ENCODE assay signal across 16 cellular contexts in genomic region chr2:28419003-28419704, GRCh38. TPM values are rescaled to one million over a fixed set of nuclear protein-coding genes. Genes with fewer than 3 reads are reported as not detected.
DNase-seq lines count a peak whose midpoint lies in the region; ATAC-seq, FAIRE-seq and TF ChIP-seq lines count a peak whose summit lies in the region.
"Had no signal": no experiment of that assay in that cellular context is flagged by ENCODE, and none has a peak within 500 bp of the region (broad histone marks: within the 10 kb centered on the region; RNA-seq: fewer than 3 reads in every experiment).

No MANE protein-coding gene starts in this region.

- POLR2A ChIA-PET in GM12878 (lab: Charles Lee) = no interaction called here

- no peak for TF ChIP-seq POLR2A in GM12878 (IDR thresholded peaks at IDR 0.05; ENCODE audit: low read depth, low read length)

- TF ChIP-seq RAD21 in Ishikawa (IDR thresholded peaks at IDR 0.05; ENCODE audit: low read depth) (peak; percentile 24; the same call in 1 of the 2 replicates), GM12878 (IDR thresholded peaks at IDR 0.05; ENCODE audit: insufficient read depth, low read depth, low read length) (peak; percentile 53)

- H3K4me3 ChIP-seq in GM12878 = no peak overlapping the region
- H3K4me3 ChIP-seq in HAP-1 = no peak overlapping the region
- H3K4me3 ChIP-seq: SJSA1, skin epidermis, upper lobe of left lung had no signal

- no peak overlapping the region for H3K27ac ChIP-seq in GM12878 (ENCODE audit: control insufficient read depth, insufficient read depth)
- H3K27ac ChIP-seq: HL-60, SJSA1, upper lobe of left lung had no signal

- H3K27me3 ChIP-seq in GM12878 (replicated peaks in 1 of 2; ENCODE audit: control insufficient read depth in 2 of 2, insufficient read depth in 2 of 2, low read length in 1 of 2) (no peaks in the 10 kb centered on the region; a peak in 1 of 4 replicates), HAP-1 (ENCODE audit: low read depth) (no peaks in the 10 kb centered on the region)
- H3K27me3 ChIP-seq: SJSA1, upper lobe of left lung had no signal

- RAD21 ChIA-PET in GM12878 (lab: Charles Lee; ENCODE audit: unreplicated experiment) = interaction anchor here (0.7 kb wide), 1 partner anchor 715 kb away, joined by 4 read pairs; no protein-coding TSS in a partner anchor

- TF ChIP-seq EP300 in Ishikawa (IDR thresholded peaks at IDR 0.05; ENCODE audit: borderline replicate concordance) = no peak
- no peak for TF ChIP-seq EP300 in GM12878 (IDR thresholded peaks at IDR 0.05; ENCODE audit: borderline replicate concordance in 1 of 2, control insufficient read depth in 1 of 2, low read depth in 2 of 2, low read length in 2 of 2)

- 43% methylated on average over 6 of the region's 6 CpGs for WGBS in GM12878 (ENCODE audit: insufficient coverage, insufficient replicate concordance, low lambda C conversion rate, missing lambda C conversion rate)

- in situ Hi-C loops in GM12878 (cut with MboI) (no loop called here), HAP-1 (cut with MboI; ENCODE audit: low sequenced_read_pairs) (no loop called here)

- H3K9me3 ChIP-seq in GM12878 (replicated peaks; ENCODE audit: control insufficient read depth, insufficient read depth, low read length) (no peaks in the 10 kb centered on the region), HAP-1 (no peaks in the 10 kb centered on the region)
- H3K9me3 ChIP-seq: SJSA1, upper lobe of left lung had no signal

- intact Hi-C loops in GM12878 (cut with micrococcal nuclease; ENCODE audit: unreplicated experiment) = loop anchor here (1.0 kb wide), 1 partner anchor 716 kb away; no protein-coding TSS in a partner anchor

- ATAC-seq in GM12878 = peak; percentile 55

- peaks cover 3% of the 10 kb centered on the region for H3K27me3 Mint-ChIP-seq in nephron (ENCODE audit: low read depth)

- SMC1A ChIA-PET in GM12878 (lab: Charles Lee; ENCODE audit: uncharacterized antibody, unreplicated experiment) = interaction anchor here (1.0 to 1.4 kb wide), 2 partner anchors 665 to 696 kb away, joined by 3 to 5 read pairs; no protein-coding TSS in a partner anchor

- no peak overlapping the region for H3K4me2 ChIP-seq in GM12878 (ENCODE audit: control insufficient read depth, insufficient read depth)

- DNase-seq in SKM-1 treated with dmso at 0.1 percent for 144 hours (lab: John Stamatoyannopoulos, UW; ENCODE audit: unreplicated experiment) (peak; percentile 8), SKM-1 (lab: John Stamatoyannopoulos, UW; ENCODE audit: unreplicated experiment) (no peak), GM12878 (ENCODE audit: low read depth, low spot score) (no peak), HAP-1 (ENCODE audit: low spot score in 2 of 2) (no peak), NCI-H1417 (lab: John Stamatoyannopoulos, UW) (no peak)
- no peak for DNase-seq in stimulated activated CD8-positive, alpha-beta memory T cell treated with anti-CD3 and anti-CD28 coated beads, Interleukin-4, amount 100 ng/mL, for 48 hours
- DNase-seq: ACHN, activated gamma-delta T cell, DMS79 treated with DMSO at 0.1 percent for 48 hours, NCI-H510A, upper lobe of left lung had no signal

- TF ChIP-seq CTCF in GM12878 (IDR thresholded peaks at IDR 0.05 in 2 of 3, conservative IDR thresholded peaks at IDR 0.05 in 1 of 3; ENCODE audit: control insufficient read depth in 2 of 3, extremely low read depth in 1 of 3, insufficient read depth in 1 of 3, low read depth in 3 of 3, low read length in 3 of 3) (peak; percentile 5 to 40 (median 28); a peak in 3 of 6 replicates), nephron (IDR thresholded peaks at IDR 0.05; ENCODE audit: unreplicated experiment in 3 of 3) (no peak)

- H3K27ac Mint-ChIP-seq in nephron = peak overlapping the region in 2 of 3 experiments; percentile 49 to 89

- H2AFZ ChIP-seq in GM12878 (ENCODE audit: control insufficient read depth, low read depth, low read length) = no peak overlapping the region

- H4K20me1 ChIP-seq in GM12878 (ENCODE audit: control insufficient read depth, insufficient read depth) = no peaks in the 10 kb centered on the region

- CTCF ChIA-PET in GM12878 (lab: Yijun Ruan, JAX) = interaction anchor here (0.6 to 1.8 kb wide), 11 partner anchors 12 to 716 kb away, joined by 3 to 8 read pairs (median 3); no protein-coding TSS in a partner anchor

- H3K9me3 Mint-ChIP-seq in nephron = no peaks in the 10 kb centered on the region

- H3K4me1 ChIP-seq in GM12878 (ENCODE audit: control insufficient read depth, insufficient read depth, low read length) (no peaks in the 10 kb centered on the region), HAP-1 (no peaks in the 10 kb centered on the region)
- H3K4me1 ChIP-seq: SJSA1 had no signal

- no peaks in the 10 kb centered on the region for H3K36me3 Mint-ChIP-seq in nephron (ENCODE audit: low read depth)

- H3K79me2 ChIP-seq in GM12878 (ENCODE audit: control insufficient read depth, insufficient read depth, low read length) = no peaks in the 10 kb centered on the region

- H3K36me3 ChIP-seq in GM12878 (ENCODE audit: control insufficient read depth in 2 of 2, insufficient read depth in 2 of 2, low read length in 1 of 2) = no peaks in the 10 kb centered on the region
- H3K36me3 ChIP-seq in HAP-1 (replicated peaks) = no peaks in the 10 kb centered on the region

- peaks cover 17% of the 10 kb centered on the region for H3K4me1 Mint-ChIP-seq in nephron

- H3K9ac ChIP-seq in GM12878 (ENCODE audit: control insufficient read depth, insufficient read depth, low read length) = no peak overlapping the region

- no peak for FAIRE-seq in GM12878 (lab: Jason Lieb, UNC)

- no peak overlapping the region for H3K4me3 Mint-ChIP-seq in nephron

- no TSS peak for BruUV-seq in GM12878 (replicated peaks; lab: Mats Ljungman, UMichigan)

TF ChIP-seq in Ishikawa, 13 proteins besides CTCF, POLR2A, EP300 and RAD21 (continues in another document):
- TF ChIP-seq FOXM1 (IDR thresholded peaks at IDR 0.05; ENCODE audit: borderline replicate concordance, low read depth) (no peak), CEBPB (IDR thresholded peaks at IDR 0.05) (no peak), TEAD4 (IDR thresholded peaks at IDR 0.05) (no peak)

TF ChIP-seq in GM12878, 131 proteins besides CTCF, POLR2A, EP300 and RAD21:
- TF ChIP-seq HDAC6 (IDR thresholded peaks at IDR 0.05; ENCODE audit: unreplicated experiment) (no peak), SMC3 (IDR thresholded peaks at IDR 0.05; ENCODE audit: borderline replicate concordance, low read length) (peak; percentile 24; the same call in 1 of the 2 replicates), BHLHE40 (IDR thresholded peaks at IDR 0.05; ENCODE audit: borderline replicate concordance in 1 of 2, low read depth in 2 of 2, low read length in 1 of 2) (no peak)

RNA-seq across cellular contexts. Expression of gene FOSL2, which starts 26.5 kb away (rescaled TPM):
- 2.5 and 2.9 TPM in 2 replicates for total RNA-seq in GM12878 (2013; cell fraction: nucleolus; rRNA removed)
- total RNA-seq in GM12878 (2014; rRNA removed) (0.16 and 0.40 TPM in 2 replicates), GM12878 (2014; rRNA removed; fragmentation: Illumina TruSeq; extraction: Trizol) (0.14 and 0.36 TPM in 2 replicates), GM12878 (2021) (1.3 and 1.9 TPM in 2 replicates)
- 0.41 TPM for polyA plus RNA-seq in GM12878 (2011; ENCODE audit: low read depth)
- polyA plus RNA-seq in GM12878 (2011; rRNA removed) (0.53 and 0.67 TPM in 2 replicates), GM12878 (2014; fragmentation: Illumina TruSeq; extraction: Trizol) (0.37 and 0.40 TPM in 2 replicates), GM12878 (2014; fragmentation: Nextera tagmentation; extraction: Ambion mirVana) (under 1 TPM; 0.05 TPM), GM12878 (2014; rRNA removed) (0.32 and 0.36 TPM in 2 replicates), GM12878 (2016; fragmentation: Nextera tagmentation; extraction: Ambion mirVana) (under 1 TPM; 0.13 to 0.21 TPM)
- polyA plus RNA-seq in GM12878 (2011; cell fraction: cytosol; rRNA removed) = 0.60 TPM in 2 replicates
- polyA plus RNA-seq in GM12878 (2011; cell fraction: nucleus; rRNA removed) = 1.4 TPM in 2 replicates
- polyA plus RNA-seq in GM12878 (2012) = 0.96 and 1.7 TPM in 2 replicates
- 0.59 and 1.1 TPM in 2 replicates for polyA minus RNA-seq in GM12878 (2011; rRNA and poly(A)+ RNA removed)
- 1.1 and 5.9 TPM in 2 replicates for polyA minus RNA-seq in GM12878 (2011; cell fraction: cytosol; rRNA and poly(A)+ RNA removed)
- polyA minus RNA-seq in GM12878 (2011; cell fraction: nucleus; rRNA and poly(A)+ RNA removed) = 1.1 and 1.8 TPM in 2 replicates

Comparison
In these comparisons a context has a peak if more than half of its experiments do, and no peak if none do; other contexts are left out.
1. CTCF ChIP-seq: peak in GM12878 (3 of 3); none in nephron (0 of 3).